In genomic region chr4:8104491-8105302, GRCh38 we compare ENCODE assay signal across 18 cellular contexts. TPM values are rescaled to one million over a fixed set of nuclear protein-coding genes. Genes with fewer than 3 reads are reported as not detected.
DNase-seq lines count a peak whose midpoint lies in the region; ATAC-seq, FAIRE-seq and TF ChIP-seq lines count a peak whose summit lies in the region.
"Had no signal": no experiment of that assay in that cellular context is flagged by ENCODE, and none has a peak within 500 bp of the region (broad histone marks: within the 10 kb centered on the region; RNA-seq: fewer than 3 reads in every experiment).

No MANE protein-coding gene starts in this region.

- in situ Hi-C loops in gastrocnemius medialis (cut with MboI; ENCODE audit: low sequenced_read_pairs in 4 of 4): loop anchor here (5.0 to 10.0 kb wide), 2 partner anchors 60 to 63 kb away; no protein-coding TSS in a partner anchor

- peaks cover 56 to 62% of the 10 kb centered on the region in 2 donors for H3K4me1 ChIP-seq in gastrocnemius medialis

- no peak for TF ChIP-seq CTCF in activated B cell treated with CpG ODN at 0.5 μM for 24 hours (IDR thresholded peaks at IDR 0.05)
- no peak for TF ChIP-seq CTCF in neural crest cell (conservative IDR thresholded peaks at IDR 0.05)
- TF ChIP-seq CTCF in gastrocnemius medialis (IDR thresholded peaks at IDR 0.05 in 4 of 5, conservative IDR thresholded peaks at IDR 0.05 in 1 of 5): no peak

- peaks cover 0 to 30% of the 10 kb centered on the region in 2 donors for H3K36me3 ChIP-seq in gastrocnemius medialis

- POLR2A ChIA-PET in activated B cell treated with CpG ODN at 0.5 μM for 24 hours (lab: Charles Lee): no interaction called here

- H3K27ac Mint-ChIP-seq in activated B cell treated with CpG ODN at 0.5 μM for 24 hours (peak overlapping the region; percentile 19), neural crest cell (ENCODE audit: unreplicated experiment) (peak overlapping the region; percentile 70)
- H3K27ac Mint-ChIP-seq: CD4-positive, alpha-beta T cell had no signal

- no peak for TF ChIP-seq POLR2A in gastrocnemius medialis (IDR thresholded peaks at IDR 0.05)

- H3K27me3 Mint-ChIP-seq in activated B cell treated with CpG ODN at 0.5 μM for 24 hours (peaks cover 10% of the 10 kb centered on the region), neural crest cell (ENCODE audit: low read depth) (no peaks in the 10 kb centered on the region)
- H3K27me3 Mint-ChIP-seq: CD4-positive, alpha-beta T cell had no signal

- CTCF ChIA-PET in activated B cell treated with CpG ODN at 0.5 μM for 24 hours (lab: Charles Lee): no interaction called here

- H3K9me3 ChIP-seq in gastrocnemius medialis: no peaks in the 10 kb centered on the region

- H3K4me1 Mint-ChIP-seq in activated B cell treated with CpG ODN at 0.5 μM for 24 hours (no peaks in the 10 kb centered on the region), neural crest cell (peaks cover 25% of the 10 kb centered on the region)
- H3K4me1 Mint-ChIP-seq: IgD-negative memory B cell had no signal

- H3K36me3 Mint-ChIP-seq in activated B cell treated with CpG ODN at 0.5 μM for 24 hours (ENCODE audit: low read depth) (no peaks in the 10 kb centered on the region), neural crest cell (ENCODE audit: low read depth) (no peaks in the 10 kb centered on the region)
- H3K36me3 Mint-ChIP-seq: IgD-negative memory B cell had no signal

- H3K4me3 Mint-ChIP-seq in activated B cell treated with CpG ODN at 0.5 μM for 24 hours: no peak overlapping the region
- H3K4me3 Mint-ChIP-seq in neural crest cell: no peak overlapping the region
- H3K4me3 Mint-ChIP-seq: CD4-positive, alpha-beta T cell; IgD-negative memory B cell had no signal

- peak overlapping the region; percentile 93 to 100 (median 98) for H3K27ac ChIP-seq in gastrocnemius medialis
- H3K27ac ChIP-seq: 22Rv1 had no signal

- intact Hi-C loops in Right ventricle myocardium inferior (cut with DNase I): no loop called here
- intact Hi-C loops in Right ventricle myocardium superior (cut with DNase I): no loop called here
- intact Hi-C loops in activated B cell treated with CpG ODN at 0.5 μM for 24 hours (cut with micrococcal nuclease): no loop called here
- intact Hi-C loops in gastrocnemius medialis (cut with DNase I; ENCODE audit: low total_unique reads): no loop called here

- no peak for FAIRE-seq in RCC 7860 (lab: Jason Lieb, UNC)
- FAIRE-seq: GM12878 had no signal

- H3K4me3 ChIP-seq in gastrocnemius medialis: no peak overlapping the region
- H3K4me3 ChIP-seq: GM12878 had no signal

- H3K9me3 Mint-ChIP-seq in activated B cell treated with CpG ODN at 0.5 μM for 24 hours (no peaks in the 10 kb centered on the region), neural crest cell (no peaks in the 10 kb centered on the region)
- H3K9me3 Mint-ChIP-seq: CD4-positive, alpha-beta T cell; IgD-negative memory B cell had no signal

- no peaks in the 10 kb centered on the region for H3K27me3 ChIP-seq in gastrocnemius medialis

- DNase-seq in Right ventricle myocardium inferior (ENCODE audit: missing footprints) (peak; percentile 26), Right ventricle myocardium superior (no peak), activated B cell treated with CpG ODN at 0.5 μM for 24 hours (no peak), neural crest cell (ENCODE audit: low read depth, low spot score) (no peak), gastrocnemius medialis (no peak), UCSD-AML1 (lab: John Stamatoyannopoulos, UW; ENCODE audit: unreplicated experiment) (no peak), RCC 7860 (ENCODE audit: low spot score) (no peak), NCI-H69 (lab: John Stamatoyannopoulos, UW) (no peak)
- DNase-seq: AML-193; C1 segment of cervical spinal cord; Calu3; CD4-positive, alpha-beta T cell; DMS79; GOT3 had no signal

- ATAC-seq in Right ventricle myocardium inferior (no peak), Right ventricle myocardium superior (ENCODE audit: poor library complexity) (no peak), activated B cell treated with CpG ODN at 0.5 μM for 24 hours (ENCODE audit: low read depth) (no peak), gastrocnemius medialis (no peak)
- ATAC-seq: GM12878, HCT116 had no signal

RNA-seq across cellular contexts. Expression of gene ABLIM2, which starts 53.9 kb away (rescaled TPM):
- total RNA-seq in Right ventricle myocardium inferior (24.9 TPM), Right ventricle myocardium superior (26.8 TPM), activated B cell treated with CpG ODN at 0.5 μM for 24 hours (5.2 and 7.0 TPM in 2 replicates), neural crest cell (3.8 and 6.8 TPM in 2 replicates), gastrocnemius medialis (100 to 1,000 TPM; 177 to 281 (median 244) TPM)
